In genomic region chr3:177478170-177478859, GRCh38 we compare ENCODE assay signal across 8 cellular contexts.
DNase-seq lines count a peak whose midpoint lies in the region; ATAC-seq and TF ChIP-seq lines count a peak whose summit lies in the region.

No MANE protein-coding gene starts in this region.

- intact Hi-C loops in psoas muscle (cut with DNase I), result no loop called here
- intact Hi-C loops in posterior vena cava (cut with DNase I), result loop anchor here in 1 of 2 donors (10.0 kb wide), 1 partner anchor 114 kb away; no protein-coding TSS in a partner anchor

- no peaks in the 10 kb centered on the region for H3K27me3 ChIP-seq in psoas muscle (ENCODE audit: insufficient read depth in 3 of 3, low read length in 2 of 3)

- H3K4me3 ChIP-seq in foreskin fibroblast (ENCODE audit: low read depth in 1 of 2, low read length in 2 of 2) (no peak overlapping the region), psoas muscle (no peak overlapping the region)

- peaks cover 6% of the 10 kb centered on the region for H3K4me1 ChIP-seq in psoas muscle

- no peak for TF ChIP-seq CTCF in foreskin fibroblast (IDR thresholded peaks at IDR 0.05; ENCODE audit: low read depth, low read length)
- no peak for TF ChIP-seq CTCF in psoas muscle (IDR thresholded peaks at IDR 0.05)

- WGBS in psoas muscle, 3 donors, result 25 to 40% (median 26%) methylated on average over 4 of the region's 4 CpGs

- no peaks in the 10 kb centered on the region for H3K36me3 ChIP-seq in psoas muscle (ENCODE audit: insufficient read depth in 1 of 2, low read depth in 1 of 2)

- H3K9me3 ChIP-seq in psoas muscle, result no peaks in the 10 kb centered on the region

- H3K27ac ChIP-seq in psoas muscle, result no peak overlapping the region

- ATAC-seq in psoas muscle (peak; percentile 79 to 86 (median 81)), GM21381 (IDR thresholded peaks at IDR 0.05; ENCODE audit: unreplicated experiment) (no peak), GM19452 (IDR thresholded peaks at IDR 0.05; ENCODE audit: unreplicated experiment) (no peak)

- DNase-seq in DMS79 treated with DMSO at 0.1 percent for 48 hours (lab: John Stamatoyannopoulos, UW) (peak; percentile 93), SK-MEL-5 (ENCODE audit: low read depth, low spot score) (peak; percentile 35), foreskin fibroblast (peak; percentile 96 to 97), psoas muscle (no peak), posterior vena cava (ENCODE audit: low spot score) (no peak), NCI-H1417 treated with DMSO at 0.1 percent for 48 hours (lab: John Stamatoyannopoulos, UW) (no peak)

- in situ Hi-C loops in SK-MEL-5 (cut with HindIII; ENCODE audit: low pct_unique_long_range_greater_than_20kb, low sequenced_read_pairs), result no loop called here

Comparison
In these comparisons a context has a peak if more than half of its experiments do, and no peak if none do; other contexts are left out.
1. DNase-seq: peak in DMS79 treated with DMSO at 0.1 percent for 48 hours (single experiment), SK-MEL-5 (single experiment) and foreskin fibroblast (2 of 2); none in psoas muscle (0 of 2), posterior vena cava (single experiment) and NCI-H1417 treated with DMSO at 0.1 percent for 48 hours (single experiment).
2. ATAC-seq: peak in psoas muscle (4 of 4); none in GM21381 (single experiment) and GM19452 (single experiment).